In genomic region chr17:77011173-77012011, GRCh38 we compare ENCODE assay signal across 1 cellular context.
TF ChIP-seq lines count a peak whose summit lies in the region.

No MANE protein-coding gene starts in this region.

TF ChIP-seq in IMR-90, 13 proteins besides CTCF, POLR2A, EP300 and RAD21:
- TF ChIP-seq MAZ (IDR thresholded peaks at IDR 0.05; ENCODE audit: borderline replicate concordance, low read depth, low read length) = no peak
- no peak for TF ChIP-seq ELK1 (IDR thresholded peaks at IDR 0.05; ENCODE audit: borderline replicate concordance, low read depth, low read length)
- no peak for TF ChIP-seq USF2 (IDR thresholded peaks at IDR 0.05; ENCODE audit: low read depth, low read length)
- no peak for TF ChIP-seq RFX5 (IDR thresholded peaks at IDR 0.05; ENCODE audit: low read depth, low read length)
- no peak for TF ChIP-seq CHD1 (IDR thresholded peaks at IDR 0.05; ENCODE audit: low read depth, low read length)
- peak; percentile 55 for TF ChIP-seq SMC3 (IDR thresholded peaks at IDR 0.05; ENCODE audit: low read depth, low read length)
- TF ChIP-seq MAFK (IDR thresholded peaks at IDR 0.05; ENCODE audit: low read depth, low read length) = no peak
- TF ChIP-seq MXI1 (IDR thresholded peaks at IDR 0.05; ENCODE audit: borderline replicate concordance, low read depth, low read length) = no peak
